In the genomic region with DNA sequence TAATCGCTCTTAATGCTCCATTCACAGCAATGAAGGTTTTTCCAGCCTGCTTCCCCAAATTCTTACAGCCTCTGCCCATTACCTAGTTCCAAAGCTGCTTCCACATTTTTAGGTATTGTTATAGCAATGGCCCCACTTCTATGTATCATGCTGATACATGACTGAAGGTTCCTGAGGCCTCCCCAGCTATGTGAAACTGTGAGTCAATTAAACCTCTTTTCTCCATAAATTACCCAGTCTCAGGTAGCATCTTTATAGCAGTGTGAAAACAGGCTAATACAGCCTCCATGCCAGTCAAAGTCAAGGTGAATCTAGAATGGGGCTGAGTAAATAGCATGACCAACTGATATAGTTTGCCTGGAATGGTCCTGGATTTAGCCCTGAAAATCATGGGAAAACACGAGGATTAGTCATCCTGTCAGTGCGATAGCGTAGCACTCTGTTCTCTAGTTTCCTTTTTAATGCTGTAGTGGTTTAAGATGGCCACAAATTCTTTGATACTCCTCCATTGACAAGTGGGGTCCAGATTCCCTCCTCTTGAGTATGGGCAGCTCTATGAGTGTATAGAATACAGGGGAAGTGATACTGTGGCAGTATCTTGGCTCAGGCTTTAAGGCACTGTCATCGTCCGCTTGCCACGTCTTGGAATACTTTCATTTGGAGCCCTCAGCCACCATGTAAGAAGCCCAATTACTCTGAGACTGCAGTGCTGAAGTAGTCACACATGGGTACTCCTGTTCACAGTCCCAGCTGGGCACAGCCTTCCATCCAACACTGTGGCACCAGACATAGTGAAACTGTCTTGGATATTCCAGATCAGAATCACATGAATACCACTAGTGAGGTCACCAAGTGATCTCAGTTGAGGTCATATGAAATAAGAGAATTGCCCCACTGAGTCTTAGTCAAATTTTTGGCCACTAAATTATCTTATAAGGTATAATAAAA, we compare ENCODE assay signal across 1 cellular context.
TF ChIP-seq lines count a peak whose summit lies in the region.

No MANE protein-coding gene starts in this region.

TF ChIP-seq in H1, 55 proteins besides CTCF, POLR2A, EP300 and RAD21:
- TF ChIP-seq, protein P1, sequence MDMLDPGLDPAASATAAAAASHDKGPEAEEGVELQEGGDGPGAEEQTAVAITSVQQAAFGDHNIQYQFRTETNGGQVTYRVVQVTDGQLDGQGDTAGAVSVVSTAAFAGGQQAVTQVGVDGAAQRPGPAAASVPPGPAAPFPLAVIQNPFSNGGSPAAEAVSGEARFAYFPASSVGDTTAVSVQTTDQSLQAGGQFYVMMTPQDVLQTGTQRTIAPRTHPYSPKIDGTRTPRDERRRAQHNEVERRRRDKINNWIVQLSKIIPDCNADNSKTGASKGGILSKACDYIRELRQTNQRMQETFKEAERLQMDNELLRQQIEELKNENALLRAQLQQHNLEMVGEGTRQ (IDR thresholded peaks at IDR 0.05; ENCODE audit: low read length): no peak
TF ChIP-seq in H1: peak in this region for 0.
